1 cellular context compared by ENCODE assay signal in the genomic region with DNA sequence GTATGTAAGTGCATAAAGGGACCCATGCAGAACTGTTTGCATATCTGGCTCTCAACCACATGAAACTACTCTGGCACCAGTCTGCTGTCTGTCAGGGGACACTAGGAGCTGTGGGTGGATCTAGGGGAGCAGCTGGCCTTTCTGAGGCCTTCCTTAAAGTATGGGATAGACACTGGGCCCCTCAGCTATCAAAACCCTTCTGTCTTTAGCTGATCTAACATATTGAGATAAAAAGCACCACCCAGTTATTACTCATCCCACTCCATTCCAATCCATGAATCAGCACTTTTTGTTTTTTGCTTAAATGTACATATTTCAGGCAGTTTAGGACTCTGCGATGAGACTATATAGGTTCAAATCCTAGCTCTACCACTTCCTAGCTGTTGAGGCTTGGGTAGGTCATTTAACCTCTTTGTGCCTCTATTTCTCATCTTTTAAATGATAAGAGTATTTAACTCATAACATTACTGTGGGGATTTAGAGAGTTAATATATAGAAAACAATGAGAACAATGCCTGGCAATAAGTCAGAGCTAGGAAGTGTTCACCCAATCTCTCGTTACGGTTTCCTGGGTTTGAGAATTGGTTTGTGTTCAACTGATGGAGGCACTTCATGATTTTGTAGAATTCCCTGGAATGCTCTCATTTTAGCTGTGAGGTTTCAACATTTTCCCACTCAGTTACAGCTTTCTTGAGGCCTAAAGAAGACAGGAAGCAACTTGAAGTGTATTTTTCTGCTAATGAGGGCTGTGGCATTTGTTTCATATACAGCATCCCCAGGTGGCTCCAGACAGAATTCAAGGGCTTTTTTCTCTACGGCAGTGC.
TF ChIP-seq lines count a peak whose summit lies in the region.

No MANE protein-coding gene starts in this region.

TF ChIP-seq in K562, 482 proteins besides CTCF, POLR2A, EP300 and RAD21 (continued from another document and continues in another):
- TF ChIP-seq, protein P1, sequence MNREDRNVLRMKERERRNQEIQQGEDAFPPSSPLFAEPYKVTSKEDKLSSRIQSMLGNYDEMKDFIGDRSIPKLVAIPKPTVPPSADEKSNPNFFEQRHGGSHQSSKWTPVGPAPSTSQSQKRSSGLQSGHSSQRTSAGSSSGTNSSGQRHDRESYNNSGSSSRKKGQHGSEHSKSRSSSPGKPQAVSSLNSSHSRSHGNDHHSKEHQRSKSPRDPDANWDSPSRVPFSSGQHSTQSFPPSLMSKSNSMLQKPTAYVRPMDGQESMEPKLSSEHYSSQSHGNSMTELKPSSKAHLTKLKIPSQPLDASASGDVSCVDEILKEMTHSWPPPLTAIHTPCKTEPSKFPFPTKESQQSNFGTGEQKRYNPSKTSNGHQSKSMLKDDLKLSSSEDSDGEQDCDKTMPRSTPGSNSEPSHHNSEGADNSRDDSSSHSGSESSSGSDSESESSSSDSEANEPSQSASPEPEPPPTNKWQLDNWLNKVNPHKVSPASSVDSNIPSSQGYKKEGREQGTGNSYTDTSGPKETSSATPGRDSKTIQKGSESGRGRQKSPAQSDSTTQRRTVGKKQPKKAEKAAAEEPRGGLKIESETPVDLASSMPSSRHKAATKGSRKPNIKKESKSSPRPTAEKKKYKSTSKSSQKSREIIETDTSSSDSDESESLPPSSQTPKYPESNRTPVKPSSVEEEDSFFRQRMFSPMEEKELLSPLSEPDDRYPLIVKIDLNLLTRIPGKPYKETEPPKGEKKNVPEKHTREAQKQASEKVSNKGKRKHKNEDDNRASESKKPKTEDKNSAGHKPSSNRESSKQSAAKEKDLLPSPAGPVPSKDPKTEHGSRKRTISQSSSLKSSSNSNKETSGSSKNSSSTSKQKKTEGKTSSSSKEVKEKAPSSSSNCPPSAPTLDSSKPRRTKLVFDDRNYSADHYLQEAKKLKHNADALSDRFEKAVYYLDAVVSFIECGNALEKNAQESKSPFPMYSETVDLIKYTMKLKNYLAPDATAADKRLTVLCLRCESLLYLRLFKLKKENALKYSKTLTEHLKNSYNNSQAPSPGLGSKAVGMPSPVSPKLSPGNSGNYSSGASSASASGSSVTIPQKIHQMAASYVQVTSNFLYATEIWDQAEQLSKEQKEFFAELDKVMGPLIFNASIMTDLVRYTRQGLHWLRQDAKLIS (CRISPR knock-in tag; IDR thresholded peaks at IDR 0.05), result no peak
- TF ChIP-seq HDGF (IDR thresholded peaks at IDR 0.05) (no peak), GTF2E2 (tag; IDR thresholded peaks at IDR 0.05) (0 out of 2 replicates have a peak, but pooled peaks have one; percentile 18), SMARCA5 (IDR thresholded peaks at IDR 0.05) (no peak), MEF2A (IDR thresholded peaks at IDR 0.05; ENCODE audit: control insufficient read depth, low read depth, low read length) (no peak), C11orf30 (IDR thresholded peaks at IDR 0.05; ENCODE audit: low read depth) (peak; percentile 100), IFI16 (CRISPR knock-in tag; IDR thresholded peaks at IDR 0.05) (no peak), CBX1 (IDR thresholded peaks at IDR 0.05; ENCODE audit: low read depth) (no peak), ZNF165 (CRISPR knock-in tag; IDR thresholded peaks at IDR 0.05; ENCODE audit: borderline replicate concordance) (no peak), TGIF2 (CRISPR knock-in tag; IDR thresholded peaks at IDR 0.05) (no peak), ZZZ3 (IDR thresholded peaks at IDR 0.05) (no peak), ZNF197 (CRISPR knock-in tag; IDR thresholded peaks at IDR 0.05; ENCODE audit: low read depth) (no peak), NUFIP1 (IDR thresholded peaks at IDR 0.05; ENCODE audit: partially characterized antibody) (no peak), NR4A1 (CRISPR knock-in tag; IDR thresholded peaks at IDR 0.05) (no peak), NR4A1 (tag; IDR thresholded peaks at IDR 0.05) (no peak), SUPT5H (IDR thresholded peaks at IDR 0.05) (no peak), TCF7 (IDR thresholded peaks at IDR 0.05; ENCODE audit: borderline replicate concordance) (no peak), RBBP5 (IDR thresholded peaks at IDR 0.05; ENCODE audit: borderline replicate concordance, insufficient read depth, low read length, poor library complexity, severe bottlenecking) (peak; percentile 36), SMARCC2 (IDR thresholded peaks at IDR 0.05; ENCODE audit: low read depth) (peak; percentile 83), GTF2F1 (IDR thresholded peaks at IDR 0.05; ENCODE audit: low read depth, low read length) (no peak), KLF13 (tag; IDR thresholded peaks at IDR 0.05; ENCODE audit: borderline replicate concordance, low read depth) (no peak), TAF15 (IDR thresholded peaks at IDR 0.05; ENCODE audit: low read depth, low read length) (no peak), MAFG (tag; conservative IDR thresholded peaks at IDR 0.05) (peak; percentile 100), NCOA2 (IDR thresholded peaks at IDR 0.05; ENCODE audit: partially characterized antibody in 2 of 2) (no peak), ZNF445 (CRISPR knock-in tag; IDR thresholded peaks at IDR 0.05; ENCODE audit: low read depth) (no peak), HMGN3 (IDR thresholded peaks at IDR 0.05; ENCODE audit: borderline replicate concordance, extremely low read depth, insufficient read length, low read depth, low read length) (peak; percentile 60), ARHGAP35 (IDR thresholded peaks at IDR 0.05; ENCODE audit: partially characterized antibody) (no peak), ZNF785 (CRISPR knock-in tag; IDR thresholded peaks at IDR 0.05) (no peak), ZNF584 (CRISPR knock-in tag; IDR thresholded peaks at IDR 0.05; ENCODE audit: low read depth) (no peak)
- TF ChIP-seq, protein P2, sequence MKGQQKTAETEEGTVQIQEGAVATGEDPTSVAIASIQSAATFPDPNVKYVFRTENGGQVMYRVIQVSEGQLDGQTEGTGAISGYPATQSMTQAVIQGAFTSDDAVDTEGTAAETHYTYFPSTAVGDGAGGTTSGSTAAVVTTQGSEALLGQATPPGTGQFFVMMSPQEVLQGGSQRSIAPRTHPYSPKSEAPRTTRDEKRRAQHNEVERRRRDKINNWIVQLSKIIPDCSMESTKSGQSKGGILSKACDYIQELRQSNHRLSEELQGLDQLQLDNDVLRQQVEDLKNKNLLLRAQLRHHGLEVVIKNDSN (CRISPR knock-in tag; IDR thresholded peaks at IDR 0.05), result no peak
- TF ChIP-seq, protein P3, sequence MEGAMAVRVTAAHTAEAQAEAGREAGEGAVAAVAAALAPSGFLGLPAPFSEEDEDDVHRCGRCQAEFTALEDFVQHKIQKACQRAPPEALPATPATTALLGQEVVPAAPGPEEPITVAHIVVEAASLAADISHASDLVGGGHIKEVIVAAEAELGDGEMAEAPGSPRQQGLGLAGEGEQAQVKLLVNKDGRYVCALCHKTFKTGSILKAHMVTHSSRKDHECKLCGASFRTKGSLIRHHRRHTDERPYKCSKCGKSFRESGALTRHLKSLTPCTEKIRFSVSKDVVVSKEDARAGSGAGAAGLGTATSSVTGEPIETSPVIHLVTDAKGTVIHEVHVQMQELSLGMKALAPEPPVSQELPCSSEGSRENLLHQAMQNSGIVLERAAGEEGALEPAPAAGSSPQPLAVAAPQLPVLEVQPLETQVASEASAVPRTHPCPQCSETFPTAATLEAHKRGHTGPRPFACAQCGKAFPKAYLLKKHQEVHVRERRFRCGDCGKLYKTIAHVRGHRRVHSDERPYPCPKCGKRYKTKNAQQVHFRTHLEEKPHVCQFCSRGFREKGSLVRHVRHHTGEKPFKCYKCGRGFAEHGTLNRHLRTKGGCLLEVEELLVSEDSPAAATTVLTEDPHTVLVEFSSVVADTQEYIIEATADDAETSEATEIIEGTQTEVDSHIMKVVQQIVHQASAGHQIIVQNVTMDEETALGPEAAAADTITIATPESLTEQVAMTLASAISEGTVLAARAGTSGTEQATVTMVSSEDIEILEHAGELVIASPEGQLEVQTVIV (CRISPR knock-in tag; IDR thresholded peaks at IDR 0.05; ENCODE audit: borderline replicate concordance), result no peak
- TF ChIP-seq, protein P4, sequence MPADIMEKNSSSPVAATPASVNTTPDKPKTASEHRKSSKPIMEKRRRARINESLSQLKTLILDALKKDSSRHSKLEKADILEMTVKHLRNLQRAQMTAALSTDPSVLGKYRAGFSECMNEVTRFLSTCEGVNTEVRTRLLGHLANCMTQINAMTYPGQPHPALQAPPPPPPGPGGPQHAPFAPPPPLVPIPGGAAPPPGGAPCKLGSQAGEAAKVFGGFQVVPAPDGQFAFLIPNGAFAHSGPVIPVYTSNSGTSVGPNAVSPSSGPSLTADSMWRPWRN (IDR thresholded peaks at IDR 0.05; ENCODE audit: low read depth), result peak; percentile 32; the same call in 1 of the 2 replicates
- TF ChIP-seq, protein P5, sequence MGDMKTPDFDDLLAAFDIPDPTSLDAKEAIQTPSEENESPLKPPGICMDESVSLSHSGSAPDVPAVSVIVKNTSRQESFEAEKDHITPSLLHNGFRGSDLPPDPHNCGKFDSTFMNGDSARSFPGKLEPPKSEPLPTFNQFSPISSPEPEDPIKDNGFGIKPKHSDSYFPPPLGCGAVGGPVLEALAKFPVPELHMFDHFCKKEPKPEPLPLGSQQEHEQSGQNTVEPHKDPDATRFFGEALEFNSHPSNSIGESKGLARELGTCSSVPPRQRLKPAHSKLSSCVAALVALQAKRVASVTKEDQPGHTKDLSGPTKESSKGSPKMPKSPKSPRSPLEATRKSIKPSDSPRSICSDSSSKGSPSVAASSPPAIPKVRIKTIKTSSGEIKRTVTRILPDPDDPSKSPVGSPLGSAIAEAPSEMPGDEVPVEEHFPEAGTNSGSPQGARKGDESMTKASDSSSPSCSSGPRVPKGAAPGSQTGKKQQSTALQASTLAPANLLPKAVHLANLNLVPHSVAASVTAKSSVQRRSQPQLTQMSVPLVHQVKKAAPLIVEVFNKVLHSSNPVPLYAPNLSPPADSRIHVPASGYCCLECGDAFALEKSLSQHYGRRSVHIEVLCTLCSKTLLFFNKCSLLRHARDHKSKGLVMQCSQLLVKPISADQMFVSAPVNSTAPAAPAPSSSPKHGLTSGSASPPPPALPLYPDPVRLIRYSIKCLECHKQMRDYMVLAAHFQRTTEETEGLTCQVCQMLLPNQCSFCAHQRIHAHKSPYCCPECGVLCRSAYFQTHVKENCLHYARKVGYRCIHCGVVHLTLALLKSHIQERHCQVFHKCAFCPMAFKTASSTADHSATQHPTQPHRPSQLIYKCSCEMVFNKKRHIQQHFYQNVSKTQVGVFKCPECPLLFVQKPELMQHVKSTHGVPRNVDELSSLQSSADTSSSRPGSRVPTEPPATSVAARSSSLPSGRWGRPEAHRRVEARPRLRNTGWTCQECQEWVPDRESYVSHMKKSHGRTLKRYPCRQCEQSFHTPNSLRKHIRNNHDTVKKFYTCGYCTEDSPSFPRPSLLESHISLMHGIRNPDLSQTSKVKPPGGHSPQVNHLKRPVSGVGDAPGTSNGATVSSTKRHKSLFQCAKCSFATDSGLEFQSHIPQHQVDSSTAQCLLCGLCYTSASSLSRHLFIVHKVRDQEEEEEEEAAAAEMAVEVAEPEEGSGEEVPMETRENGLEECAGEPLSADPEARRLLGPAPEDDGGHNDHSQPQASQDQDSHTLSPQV (IDR thresholded peaks at IDR 0.05), result peak; percentile 67; the same call in 1 of the 2 replicates
- TF ChIP-seq, protein P6, sequence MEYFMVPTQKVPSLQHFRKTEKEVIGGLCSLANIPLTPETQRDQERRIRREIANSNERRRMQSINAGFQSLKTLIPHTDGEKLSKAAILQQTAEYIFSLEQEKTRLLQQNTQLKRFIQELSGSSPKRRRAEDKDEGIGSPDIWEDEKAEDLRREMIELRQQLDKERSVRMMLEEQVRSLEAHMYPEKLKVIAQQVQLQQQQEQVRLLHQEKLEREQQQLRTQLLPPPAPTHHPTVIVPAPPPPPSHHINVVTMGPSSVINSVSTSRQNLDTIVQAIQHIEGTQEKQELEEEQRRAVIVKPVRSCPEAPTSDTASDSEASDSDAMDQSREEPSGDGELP (CRISPR knock-in tag; IDR thresholded peaks at IDR 0.05; ENCODE audit: borderline replicate concordance), result peak; percentile 72
- TF ChIP-seq, protein P7, sequence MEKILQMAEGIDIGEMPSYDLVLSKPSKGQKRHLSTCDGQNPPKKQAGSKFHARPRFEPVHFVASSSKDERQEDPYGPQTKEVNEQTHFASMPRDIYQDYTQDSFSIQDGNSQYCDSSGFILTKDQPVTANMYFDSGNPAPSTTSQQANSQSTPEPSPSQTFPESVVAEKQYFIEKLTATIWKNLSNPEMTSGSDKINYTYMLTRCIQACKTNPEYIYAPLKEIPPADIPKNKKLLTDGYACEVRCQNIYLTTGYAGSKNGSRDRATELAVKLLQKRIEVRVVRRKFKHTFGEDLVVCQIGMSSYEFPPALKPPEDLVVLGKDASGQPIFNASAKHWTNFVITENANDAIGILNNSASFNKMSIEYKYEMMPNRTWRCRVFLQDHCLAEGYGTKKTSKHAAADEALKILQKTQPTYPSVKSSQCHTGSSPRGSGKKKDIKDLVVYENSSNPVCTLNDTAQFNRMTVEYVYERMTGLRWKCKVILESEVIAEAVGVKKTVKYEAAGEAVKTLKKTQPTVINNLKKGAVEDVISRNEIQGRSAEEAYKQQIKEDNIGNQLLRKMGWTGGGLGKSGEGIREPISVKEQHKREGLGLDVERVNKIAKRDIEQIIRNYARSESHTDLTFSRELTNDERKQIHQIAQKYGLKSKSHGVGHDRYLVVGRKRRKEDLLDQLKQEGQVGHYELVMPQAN (IDR thresholded peaks at IDR 0.05; ENCODE audit: borderline replicate concordance), result no peak
- TF ChIP-seq, protein P8, sequence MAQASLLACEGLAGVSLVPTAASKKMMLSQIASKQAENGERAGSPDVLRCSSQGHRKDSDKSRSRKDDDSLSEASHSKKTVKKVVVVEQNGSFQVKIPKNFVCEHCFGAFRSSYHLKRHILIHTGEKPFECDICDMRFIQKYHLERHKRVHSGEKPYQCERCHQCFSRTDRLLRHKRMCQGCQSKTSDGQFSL (CRISPR knock-in tag; IDR thresholded peaks at IDR 0.05), result no peak
- TF ChIP-seq, protein P8 (tag; IDR thresholded peaks at IDR 0.05), result no peak
- TF ChIP-seq, protein P9, sequence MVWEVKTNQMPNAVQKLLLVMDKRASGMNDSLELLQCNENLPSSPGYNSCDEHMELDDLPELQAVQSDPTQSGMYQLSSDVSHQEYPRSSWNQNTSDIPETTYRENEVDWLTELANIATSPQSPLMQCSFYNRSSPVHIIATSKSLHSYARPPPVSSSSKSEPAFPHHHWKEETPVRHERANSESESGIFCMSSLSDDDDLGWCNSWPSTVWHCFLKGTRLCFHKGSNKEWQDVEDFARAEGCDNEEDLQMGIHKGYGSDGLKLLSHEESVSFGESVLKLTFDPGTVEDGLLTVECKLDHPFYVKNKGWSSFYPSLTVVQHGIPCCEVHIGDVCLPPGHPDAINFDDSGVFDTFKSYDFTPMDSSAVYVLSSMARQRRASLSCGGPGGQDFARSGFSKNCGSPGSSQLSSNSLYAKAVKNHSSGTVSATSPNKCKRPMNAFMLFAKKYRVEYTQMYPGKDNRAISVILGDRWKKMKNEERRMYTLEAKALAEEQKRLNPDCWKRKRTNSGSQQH (CRISPR knock-in tag; IDR thresholded peaks at IDR 0.05), result no peak
- TF ChIP-seq, protein P10, sequence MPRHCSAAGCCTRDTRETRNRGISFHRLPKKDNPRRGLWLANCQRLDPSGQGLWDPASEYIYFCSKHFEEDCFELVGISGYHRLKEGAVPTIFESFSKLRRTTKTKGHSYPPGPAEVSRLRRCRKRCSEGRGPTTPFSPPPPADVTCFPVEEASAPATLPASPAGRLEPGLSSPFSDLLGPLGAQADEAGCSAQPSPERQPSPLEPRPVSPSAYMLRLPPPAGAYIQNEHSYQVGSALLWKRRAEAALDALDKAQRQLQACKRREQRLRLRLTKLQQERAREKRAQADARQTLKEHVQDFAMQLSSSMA (CRISPR knock-in tag; IDR thresholded peaks at IDR 0.05), result no peak
